In genomic region chr6:107344383-107344782, GRCh38 we compare ENCODE assay signal across 26 cellular contexts.
"Had no signal": no experiment of that assay in that cellular context is flagged by ENCODE, and none has a peak within 500 bp of the region (broad histone marks: within the 10 kb centered on the region; RNA-seq: fewer than 3 reads in every experiment).

No MANE protein-coding gene starts in this region.

- H3K79me2 ChIP-seq: parathyroid adenoma had no signal

- H3K27me3 ChIP-seq: esophagus muscularis mucosa, foreskin keratinocyte, heart right ventricle, neural progenitor cell, right atrium auricular region, tibial nerve had no signal

- H2AFZ ChIP-seq: neural progenitor cell, parathyroid adenoma had no signal

- H3K27ac Mint-ChIP-seq: activated B cell treated with CpG ODN at 0.5 μM for 24 hours; activated CD8-positive, alpha-beta T cell treated with anti-CD3 and anti-CD28 coated beads for 36 hours; activated naive CD4-positive, alpha-beta T cell treated with anti-CD3 and anti-CD28 coated beads, Interleukin-2, amount 50 U/mL, for 24 hours; activated naive CD8-positive, alpha-beta T cell treated with anti-CD3 and anti-CD28 coated beads, Interleukin-2, amount 50 U/mL, for 24 hours; activated T-helper 17 cell treated with anti-CD3 and anti-CD28 coated beads, Interleukin-2, amount 50 U/mL, for 72 hours; endodermal cell; memory B cell; natural killer cell; neural progenitor cell had no signal

- DNase-seq: activated B cell treated with CpG ODN at 0.5 μM for 24 hours; activated CD4-positive, alpha-beta T cell treated with anti-CD3 and anti-CD28 coated beads, Interleukin-2, amount 50 U/mL, for 1 hour; activated CD8-positive, alpha-beta T cell treated with anti-CD3 and anti-CD28 coated beads for 36 hours; activated gamma-delta T cell treated with Interleukin-2 at 50 U/mL for 16 hours; activated naive CD8-positive, alpha-beta T cell treated with anti-CD3 and anti-CD28 coated beads, Interleukin-2, amount 50 U/mL, for 24 hours; activated T-cell treated with anti-CD3 and anti-CD28 coated beads, Interleukin-2, amount 50 U/mL, for 4 hours; caudate nucleus; endodermal cell; foreskin keratinocyte; heart right ventricle; midbrain; natural killer cell; occipital lobe; stimulated activated CD4-positive, alpha-beta T cell treated with anti-CD3 and anti-CD28 coated beads, Interleukin-15, amount 100 ng/mL, for 24 hours; stimulated activated CD4-positive, alpha-beta T cell treated with anti-CD3 and anti-CD28 coated beads, Interleukin-2, amount 100 ng/mL, for 24 hours; stimulated activated naive CD4-positive, alpha-beta T cell treated with Interleukin-2 at 50 U/mL for 16 hours; T1000 had no signal

- H3K36me3 Mint-ChIP-seq: natural killer cell, neural progenitor cell had no signal

- H3K9me3 ChIP-seq: esophagus muscularis mucosa, heart right ventricle, right atrium auricular region, tibial nerve had no signal

- H3K4me1 ChIP-seq: esophagus muscularis mucosa, heart right ventricle, neural progenitor cell, parathyroid adenoma, right atrium auricular region, tibial nerve had no signal

- H3K4me3 Mint-ChIP-seq: activated B cell treated with CpG ODN at 0.5 μM for 24 hours; activated CD8-positive, alpha-beta T cell treated with anti-CD3 and anti-CD28 coated beads for 36 hours; activated naive CD4-positive, alpha-beta T cell treated with anti-CD3 and anti-CD28 coated beads, Interleukin-2, amount 50 U/mL, for 24 hours; activated naive CD8-positive, alpha-beta T cell treated with anti-CD3 and anti-CD28 coated beads, Interleukin-2, amount 50 U/mL, for 24 hours; activated T-cell treated with anti-CD3 and anti-CD28 coated beads, Interleukin-2, amount 50 U/mL, for 4 hours; activated T-helper 17 cell treated with anti-CD3 and anti-CD28 coated beads, Interleukin-2, amount 50 U/mL, for 72 hours; endodermal cell; memory B cell; natural killer cell; neural progenitor cell had no signal

- H3K36me3 ChIP-seq: esophagus muscularis mucosa, heart right ventricle, neural progenitor cell, right atrium auricular region, tibial nerve had no signal

- ATAC-seq: activated CD8-positive, alpha-beta T cell treated with anti-CD3 and anti-CD28 coated beads for 36 hours; activated naive CD8-positive, alpha-beta T cell treated with anti-CD3 and anti-CD28 coated beads, Interleukin-2, amount 50 U/mL, for 24 hours; activated T-cell treated with anti-CD3 and anti-CD28 coated beads, Interleukin-2, amount 50 U/mL, for 4 hours; activated T-helper 17 cell treated with anti-CD3 and anti-CD28 coated beads, Interleukin-2, amount 50 U/mL, for 72 hours; foreskin keratinocyte; heart right ventricle; natural killer cell had no signal

- H3K9me3 Mint-ChIP-seq: activated B cell treated with CpG ODN at 0.5 μM for 24 hours; activated CD8-positive, alpha-beta T cell treated with anti-CD3 and anti-CD28 coated beads for 36 hours; activated naive CD4-positive, alpha-beta T cell treated with anti-CD3 and anti-CD28 coated beads, Interleukin-2, amount 50 U/mL, for 24 hours; activated naive CD8-positive, alpha-beta T cell treated with anti-CD3 and anti-CD28 coated beads, Interleukin-2, amount 50 U/mL, for 24 hours; activated T-cell treated with anti-CD3 and anti-CD28 coated beads, Interleukin-2, amount 50 U/mL, for 4 hours; activated T-helper 17 cell treated with anti-CD3 and anti-CD28 coated beads, Interleukin-2, amount 50 U/mL, for 72 hours; endodermal cell; memory B cell; natural killer cell; neural progenitor cell had no signal

- H3K9ac ChIP-seq: neural progenitor cell, parathyroid adenoma had no signal

- H3K4me2 ChIP-seq: neural progenitor cell, smooth muscle cell had no signal

- H3K4me1 Mint-ChIP-seq: activated T-helper 17 cell treated with anti-CD3 and anti-CD28 coated beads, Interleukin-2, amount 50 U/mL, for 72 hours; endodermal cell; neural progenitor cell had no signal

- H3K4me3 ChIP-seq: esophagus muscularis mucosa, heart right ventricle, neural progenitor cell, right atrium auricular region, smooth muscle cell, tibial nerve had no signal
